Comparison of ENCODE assay signal across 26 cellular contexts in genomic region chr6:24458134-24458533, GRCh38. TPM values are rescaled to one million over a fixed set of nuclear protein-coding genes. Genes with fewer than 3 reads are reported as not detected.
A peak's percentile ranks its signal among the peaks of the same experiment; 100 is the strongest.
DNase-seq lines count a peak whose midpoint lies in the region; ATAC-seq and TF ChIP-seq lines count a peak whose summit lies in the region.
"Had no signal": no experiment of that assay in that cellular context is flagged by ENCODE, and none has a peak within 500 bp of the region (broad histone marks: within the 10 kb centered on the region; RNA-seq: fewer than 3 reads in every experiment).

No MANE protein-coding gene starts in this region.

- no peaks in the 10 kb centered on the region for H3K4me1 ChIP-seq in GM23248 (ENCODE audit: insufficient read depth)
- H3K4me1 ChIP-seq: Peyer's patch, SJSA1 had no signal

- TF ChIP-seq CTCF in fibroblast of pulmonary artery (IDR thresholded peaks at IDR 0.05; ENCODE audit: low read length, missing control alignments) = no peak

- H3K36me3 Mint-ChIP-seq in activated naive CD4-positive, alpha-beta T cell treated with anti-CD3 and anti-CD28 coated beads, Interleukin-2, amount 50 U/mL, for 72 hours = no peaks in the 10 kb centered on the region
- H3K36me3 Mint-ChIP-seq: CD8-positive, alpha-beta memory T cell had no signal

- no peak overlapping the region for H2AFZ ChIP-seq in GM23248

- DNase-seq in DMS 273 (lab: John Stamatoyannopoulos, UW; ENCODE audit: unreplicated experiment) (peak; percentile 19), DMS 273 treated with DMSO at 0.1 percent for 48 hours (lab: John Stamatoyannopoulos, UW) (no peak), GM23248 (peak; percentile 9), amniotic epithelial cell (ENCODE audit: low read depth) (peak; percentile 91), fibroblast of pulmonary artery (ENCODE audit: low read depth) (peak; percentile 14), retina (no peak)
- DNase-seq in activated naive CD4-positive, alpha-beta T cell treated with anti-CD3 and anti-CD28 coated beads, Interleukin-2, amount 50 U/mL, for 16 hours = no peak
- no peak for DNase-seq in activated naive CD4-positive, alpha-beta T cell treated with anti-CD3 and anti-CD28 coated beads, Interleukin-2, amount 50 U/mL, for 72 hours (ENCODE audit: low spot score in 2 of 2)
- DNase-seq: AML-193; Calu3; CD8-positive, alpha-beta memory T cell; DMS53; GDM1; IMR-90; NCI-H1048; NCI-H1417 treated with DMSO at 0.1 percent for 48 hours; NCI-H2029; NCI-H2227 treated with DMSO at 0.1 percent for 48 hours; NCI-H774; NK-92 treated with Interleukin-12 subunit alpha and Interleukin-12 subunit beta, amount 100 ng/mL, for 24 hours; Peyer's patch had no signal

- H4K20me1 ChIP-seq in GM23248 (ENCODE audit: insufficient read depth) = no peaks in the 10 kb centered on the region

- H3K36me3 ChIP-seq in GM23248 (ENCODE audit: low read depth) = no peaks in the 10 kb centered on the region
- H3K36me3 ChIP-seq: Peyer's patch, SJSA1 had no signal

- H3K9me3 Mint-ChIP-seq in activated naive CD4-positive, alpha-beta T cell treated with anti-CD3 and anti-CD28 coated beads, Interleukin-2, amount 50 U/mL, for 72 hours = no peaks in the 10 kb centered on the region
- H3K9me3 Mint-ChIP-seq: CD8-positive, alpha-beta memory T cell had no signal

- in situ Hi-C loops in GM23248 (cut with MboI) = no loop called here

- no peaks in the 10 kb centered on the region for H3F3A ChIP-seq in GM23248 (ENCODE audit: insufficient read depth)

- no peaks in the 10 kb centered on the region for H3K9me2 ChIP-seq in GM23248 (ENCODE audit: insufficient read depth)

- H3K27ac Mint-ChIP-seq in activated naive CD4-positive, alpha-beta T cell treated with anti-CD3 and anti-CD28 coated beads, Interleukin-2, amount 50 U/mL, for 72 hours = no peak overlapping the region
- H3K27ac Mint-ChIP-seq: CD8-positive, alpha-beta memory T cell had no signal

- no peaks in the 10 kb centered on the region for H3K27me3 ChIP-seq in GM23248 (replicated peaks; ENCODE audit: insufficient read depth)
- H3K27me3 ChIP-seq: Peyer's patch, SJSA1 had no signal

- H3K4me2 ChIP-seq in GM23248 (ENCODE audit: unreplicated experiment) = no peak overlapping the region
- H3K4me2 ChIP-seq: KMS-11 had no signal

- H3K9ac ChIP-seq in GM23248 = no peak overlapping the region
- H3K9ac ChIP-seq: KMS-11 had no signal

- no peaks in the 10 kb centered on the region for H3K79me2 ChIP-seq in GM23248 (ENCODE audit: insufficient read depth)

- H3K27ac ChIP-seq in GM23248 = no peak overlapping the region
- H3K27ac ChIP-seq: 22Rv1, C4-2B, KMS-11, Peyer's patch, SJSA1 had no signal

- no peaks in the 10 kb centered on the region for H3K9me3 ChIP-seq in GM23248 (ENCODE audit: low read depth)
- H3K9me3 ChIP-seq: Peyer's patch, SJSA1 had no signal

- no peak for ATAC-seq in activated naive CD4-positive, alpha-beta T cell treated with anti-CD3 and anti-CD28 coated beads, Interleukin-2, amount 50 U/mL, for 72 hours
- ATAC-seq: Right ventricle myocardium inferior had no signal

- H3K4me3 ChIP-seq in GM23248 (no peak overlapping the region), fibroblast of pulmonary artery (replicated peaks; ENCODE audit: low read depth, low read length) (no peak overlapping the region)
- H3K4me3 ChIP-seq: Peyer's patch, SJSA1 had no signal

- WGBS in GM23248 (ENCODE audit: low coverage in 1 of 2, low lambda C conversion rate in 2 of 2, missing lambda C conversion rate in 2 of 2), 2 experiments = 35 to 37% methylated on average over 4 of the region's 4 CpGs

RNA-seq across cellular contexts. Expression of gene GPLD1, which starts 31.2 kb away (rescaled TPM):
- 0.97 TPM in 1 of 2 replicates, not detected in the other for total RNA-seq in GM23248 (2014; rRNA removed; shearing (Covaris generic))
- polyA plus RNA-seq in GM23248 (2016; fragmentation: Nextera tagmentation; extraction: Ambion mirVana) = 0.09 TPM in 2 replicates
- under 1 TPM; 0.16 to 0.99 TPM for total RNA-seq in activated naive CD4-positive, alpha-beta T cell treated with anti-CD3 and anti-CD28 coated beads, Interleukin-2, amount 50 U/mL, for 72 hours

RNA-seq across cellular contexts. Expression of gene ALDH5A1, which starts 36.6 kb away (rescaled TPM):
- total RNA-seq in GM23248 (2014; rRNA removed; shearing (Covaris generic)) = 0.86 and 1.1 TPM in 2 replicates
- polyA plus RNA-seq in GM23248 (2016; fragmentation: Nextera tagmentation; extraction: Ambion mirVana) = 1.0 and 1.1 TPM in 2 replicates
- 10 to 100 TPM; 10.5 to 14.6 TPM for total RNA-seq in activated naive CD4-positive, alpha-beta T cell treated with anti-CD3 and anti-CD28 coated beads, Interleukin-2, amount 50 U/mL, for 72 hours

RNA-seq across cellular contexts. Expression of gene MRS2, which starts 55.4 kb away (rescaled TPM):
- 15.4 and 18.0 TPM in 2 replicates for total RNA-seq in GM23248 (2014; rRNA removed; shearing (Covaris generic))
- 21.3 and 23.5 TPM in 2 replicates for polyA plus RNA-seq in GM23248 (2016; fragmentation: Nextera tagmentation; extraction: Ambion mirVana)
- total RNA-seq in activated naive CD4-positive, alpha-beta T cell treated with anti-CD3 and anti-CD28 coated beads, Interleukin-2, amount 50 U/mL, for 72 hours = 10 to 100 TPM; 15.1 to 28.5 TPM

Comparison
In these comparisons a context has a peak if more than half of its experiments do, and no peak if none do; other contexts are left out.
1. DNase-seq: peak in DMS 273 (single experiment), GM23248 (single experiment), amniotic epithelial cell (single experiment) and fibroblast of pulmonary artery (single experiment); none in DMS 273 treated with DMSO at 0.1 percent for 48 hours (single experiment), activated naive CD4-positive, alpha-beta T cell treated with anti-CD3 and anti-CD28 coated beads, Interleukin-2, amount 50 U/mL, for 16 hours (single experiment), activated naive CD4-positive, alpha-beta T cell treated with anti-CD3 and anti-CD28 coated beads, Interleukin-2, amount 50 U/mL, for 72 hours (0 of 2) and retina (single experiment).